ENCODE assay signal across 1 cellular context in genomic region chr5:65482727-65483473, GRCh38.
TF ChIP-seq lines count a peak whose summit lies in the region.

No MANE protein-coding gene starts in this region.

TF ChIP-seq in HEK293, 187 proteins besides CTCF, POLR2A, EP300 and RAD21 (continued from another document):
- TF ChIP-seq, protein P1, sequence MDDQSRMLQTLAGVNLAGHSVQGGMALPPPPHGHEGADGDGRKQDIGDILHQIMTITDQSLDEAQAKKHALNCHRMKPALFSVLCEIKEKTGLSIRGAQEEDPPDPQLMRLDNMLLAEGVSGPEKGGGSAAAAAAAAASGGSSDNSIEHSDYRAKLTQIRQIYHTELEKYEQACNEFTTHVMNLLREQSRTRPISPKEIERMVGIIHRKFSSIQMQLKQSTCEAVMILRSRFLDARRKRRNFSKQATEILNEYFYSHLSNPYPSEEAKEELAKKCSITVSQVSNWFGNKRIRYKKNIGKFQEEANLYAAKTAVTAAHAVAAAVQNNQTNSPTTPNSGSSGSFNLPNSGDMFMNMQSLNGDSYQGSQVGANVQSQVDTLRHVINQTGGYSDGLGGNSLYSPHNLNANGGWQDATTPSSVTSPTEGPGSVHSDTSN (CRISPR knock-in tag; IDR thresholded peaks at IDR 0.05): no peak
- TF ChIP-seq ELK4 (IDR thresholded peaks at IDR 0.05; ENCODE audit: borderline replicate concordance, low read depth, low read length): no peak
- TF ChIP-seq ZNF544 (tag by site-specific recombination; IDR thresholded peaks at IDR 0.05): no peak
- TF ChIP-seq, protein P2, sequence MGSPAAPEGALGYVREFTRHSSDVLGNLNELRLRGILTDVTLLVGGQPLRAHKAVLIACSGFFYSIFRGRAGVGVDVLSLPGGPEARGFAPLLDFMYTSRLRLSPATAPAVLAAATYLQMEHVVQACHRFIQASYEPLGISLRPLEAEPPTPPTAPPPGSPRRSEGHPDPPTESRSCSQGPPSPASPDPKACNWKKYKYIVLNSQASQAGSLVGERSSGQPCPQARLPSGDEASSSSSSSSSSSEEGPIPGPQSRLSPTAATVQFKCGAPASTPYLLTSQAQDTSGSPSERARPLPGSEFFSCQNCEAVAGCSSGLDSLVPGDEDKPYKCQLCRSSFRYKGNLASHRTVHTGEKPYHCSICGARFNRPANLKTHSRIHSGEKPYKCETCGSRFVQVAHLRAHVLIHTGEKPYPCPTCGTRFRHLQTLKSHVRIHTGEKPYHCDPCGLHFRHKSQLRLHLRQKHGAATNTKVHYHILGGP (tag by site-specific recombination; IDR thresholded peaks at IDR 0.05): no peak
- no peak for TF ChIP-seq ZNF239 (tag by site-specific recombination; IDR thresholded peaks at IDR 0.05)
- no peak for TF ChIP-seq ZBTB8A (tag by site-specific recombination; IDR thresholded peaks at IDR 0.05)
